Comparison of ENCODE assay signal across 15 cellular contexts in the genomic region with DNA sequence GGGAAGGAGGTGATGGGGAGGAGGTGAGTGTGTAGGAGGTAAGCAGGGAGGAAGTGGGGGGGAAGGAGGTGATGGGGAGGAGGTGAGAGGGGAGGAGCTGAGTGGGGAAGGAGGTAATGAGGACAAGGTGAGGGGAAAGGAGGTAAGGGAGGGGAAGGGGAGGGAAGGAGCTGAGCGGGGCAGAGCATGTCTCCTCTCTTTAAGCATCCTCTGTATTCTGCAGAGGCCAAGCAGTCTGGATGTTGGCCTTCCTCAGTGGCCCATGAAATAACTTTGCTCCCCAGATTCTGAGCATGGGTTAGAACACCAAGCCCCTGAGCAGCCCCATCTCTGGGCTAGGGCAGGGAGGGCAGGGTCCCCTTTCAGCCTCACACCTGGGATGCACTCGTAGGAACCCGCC.
"Had no signal": no experiment of that assay in that cellular context is flagged by ENCODE, and none has a peak within 500 bp of the region (broad histone marks: within the 10 kb centered on the region; RNA-seq: fewer than 3 reads in every experiment).

No MANE protein-coding gene starts in this region.

- DNase-seq: activated CD4-positive, alpha-beta T cell treated with anti-CD3 and anti-CD28 coated beads, Interleukin-2, amount 50 U/mL, for 1 hour; activated gamma-delta T cell; effector CD4-positive, alpha-beta T cell; heart right ventricle; mammary epithelial cell; ovary; stimulated activated CD4-positive, alpha-beta T cell treated with anti-CD3 and anti-CD28 coated beads, Interleukin-12 subunit alpha, Interleukin-12 subunit beta, amount 100 ng/mL, for 4 hours; SW 1271; T1000; thyroid gland; uterus had no signal

- H3K4me1 ChIP-seq: heart right ventricle, thyroid gland, uterus had no signal

- H3K27ac ChIP-seq: cardiac muscle cell, coronary artery, heart right ventricle, ovary, thyroid gland, uterus, VCaP had no signal

- H3K27me3 ChIP-seq: ovary, thyroid gland, uterus had no signal

- ATAC-seq: heart right ventricle, left lobe of liver had no signal

- H3K9me3 ChIP-seq: heart right ventricle, ovary, thyroid gland, uterus had no signal

- H3K36me3 ChIP-seq: cardiac muscle cell, heart right ventricle, ovary, thyroid gland, uterus had no signal

- H3K4me3 ChIP-seq: cardiac muscle cell, coronary artery, heart right ventricle, ovary, thyroid gland, uterus had no signal
